Comparison of ENCODE assay signal across 12 cellular contexts in genomic region chr1:204463125-204464060, GRCh38. TPM values are rescaled to one million over a fixed set of nuclear protein-coding genes. Genes with fewer than 3 reads are reported as not detected.
DNase-seq lines count a peak whose midpoint lies in the region; ATAC-seq and TF ChIP-seq lines count a peak whose summit lies in the region.
"Had no signal": no experiment of that assay in that cellular context is flagged by ENCODE, and none has a peak within 500 bp of the region (broad histone marks: within the 10 kb centered on the region; RNA-seq: fewer than 3 reads in every experiment).

No MANE protein-coding gene starts in this region.

- peak overlapping the region; percentile 12 for H3K4me3 Mint-ChIP-seq in T-helper 17 cell

- no peaks in the 10 kb centered on the region for H3K27me3 ChIP-seq in gastrocnemius medialis

- peaks cover 4% of the 10 kb centered on the region for H3K36me3 Mint-ChIP-seq in T-helper 17 cell (ENCODE audit: low read depth)

- peaks cover 52 to 60% of the 10 kb centered on the region in 2 donors for H3K4me1 ChIP-seq in gastrocnemius medialis

- ATAC-seq in T-helper 17 cell, result no peak
- peak; percentile 7 to 34 for ATAC-seq in left cardiac atrium
- no peak for ATAC-seq in gastrocnemius medialis
- ATAC-seq in HG03039 (IDR thresholded peaks at IDR 0.05; ENCODE audit: unreplicated experiment), result no peak
- ATAC-seq in HG03097 (IDR thresholded peaks at IDR 0.05; ENCODE audit: low FRiP score, unreplicated experiment), result no peak
- ATAC-seq: mucosa of descending colon had no signal

- H3K27me3 Mint-ChIP-seq in T-helper 17 cell, result no peaks in the 10 kb centered on the region

- peak overlapping the region in 3 of 4 donors; percentile 86 to 95 (median 95) for H3K27ac ChIP-seq in gastrocnemius medialis

- no peaks in the 10 kb centered on the region for H3K9me3 ChIP-seq in T-helper 17 cell (ENCODE audit: control insufficient read depth, low read length, poor library complexity, severe bottlenecking)
- no peaks in the 10 kb centered on the region for H3K9me3 ChIP-seq in gastrocnemius medialis
- H3K9me3 ChIP-seq: mucosa of descending colon had no signal

- H3K36me3 ChIP-seq in gastrocnemius medialis, result no peaks in the 10 kb centered on the region

- peaks cover 60% of the 10 kb centered on the region for H3K4me1 Mint-ChIP-seq in T-helper 17 cell

- peak overlapping the region; percentile 96 for H3K27ac Mint-ChIP-seq in T-helper 17 cell

- peak; percentile 36 for DNase-seq in CMK (ENCODE audit: low read depth)
- DNase-seq in T-helper 17 cell, result no peak
- DNase-seq in left cardiac atrium, result peak; percentile 63
- no peak for DNase-seq in gastrocnemius medialis
- DNase-seq in GM19238 (ENCODE audit: insufficient read length, low spot score), result no peak
- no peak for DNase-seq in C1 segment of cervical spinal cord (lab: John Stamatoyannopoulos, UW)
- DNase-seq: activated effector memory CD4-positive, alpha-beta T cell treated with Interleukin-2 at 50 U/mL for 16 hours; hippocampal formation; NCI-H146 had no signal

- no peak for TF ChIP-seq POLR2A in gastrocnemius medialis (IDR thresholded peaks at IDR 0.05)

- no peak overlapping the region for H3K4me3 ChIP-seq in gastrocnemius medialis
- H3K4me3 ChIP-seq: mucosa of descending colon had no signal

- no peak for TF ChIP-seq CTCF in gastrocnemius medialis (IDR thresholded peaks at IDR 0.05 in 4 of 5, conservative IDR thresholded peaks at IDR 0.05 in 1 of 5)

- in situ Hi-C loops in gastrocnemius medialis (cut with MboI; ENCODE audit: low sequenced_read_pairs in 4 of 4), result no loop called here

- intact Hi-C loops in left cardiac atrium (cut with DNase I) (no loop called here), gastrocnemius medialis (cut with DNase I; ENCODE audit: low total_unique reads) (no loop called here)

RNA-seq across cellular contexts. Expression of gene PIK3C2B, which starts 31.2 kb away (rescaled TPM):
- total RNA-seq in T-helper 17 cell (10 to 100 TPM; 35.7 to 51.9 TPM), left cardiac atrium (10 to 100 TPM; 21.2 to 21.7 TPM), gastrocnemius medialis (1 to 10 TPM; 2.8 to 6.0 (median 3.8) TPM)

RNA-seq across cellular contexts. Expression of gene PPP1R15B, which starts 51.8 kb away (rescaled TPM):
- total RNA-seq in T-helper 17 cell (100 to 1,000 TPM; 207 to 266 TPM), left cardiac atrium (10 to 100 TPM; 22.1 to 37.5 TPM), gastrocnemius medialis (10 to 100 TPM; 23.8 to 33.0 (median 25.9) TPM)

RNA-seq across cellular contexts. Expression of gene MDM4, which starts 52.8 kb away (rescaled TPM):
- total RNA-seq in T-helper 17 cell, result 100 to 1,000 TPM; 205 to 225 TPM
- total RNA-seq in left cardiac atrium, result 10 to 100 TPM; 34.7 to 41.7 TPM
- 10 to 100 TPM; 15.1 to 44.0 (median 28.9) TPM for total RNA-seq in gastrocnemius medialis

Comparison
In these comparisons a context has a peak if more than half of its experiments do, and no peak if none do; other contexts are left out.
1. DNase-seq: peak in CMK (single experiment) and left cardiac atrium (single experiment); none in T-helper 17 cell (0 of 3), gastrocnemius medialis (0 of 2), GM19238 (single experiment) and C1 segment of cervical spinal cord (0 of 14).
2. ATAC-seq: peak in left cardiac atrium (2 of 2); none in T-helper 17 cell (single experiment), gastrocnemius medialis (0 of 2), HG03039 (single experiment) and HG03097 (single experiment).
3. RNA of gene PPP1R15B, which starts 51.8 kb away (total RNA-seq): 207 to 266 TPM in T-helper 17 cell; 22.1 to 37.5 TPM in left cardiac atrium and 23.8 to 33.0 TPM in gastrocnemius medialis; every median in the first group is over 4 times any median in the second.
4. RNA of gene MDM4, which starts 52.8 kb away (total RNA-seq): 205 to 225 TPM in T-helper 17 cell; 34.7 to 41.7 TPM in left cardiac atrium and 15.1 to 44.0 TPM in gastrocnemius medialis; every median in the first group is over 4 times any median in the second.